ENCODE assay signal across 9 cellular contexts in genomic region chr6:12483712-12484111, GRCh38.
DNase-seq lines count a peak whose midpoint lies in the region; ATAC-seq and TF ChIP-seq lines count a peak whose summit lies in the region.
"Had no signal": no experiment of that assay in that cellular context is flagged by ENCODE, and none has a peak within 500 bp of the region (broad histone marks: within the 10 kb centered on the region; RNA-seq: fewer than 3 reads in every experiment).

No MANE protein-coding gene starts in this region.

- no peaks in the 10 kb centered on the region for H3K9me3 Mint-ChIP-seq in activated CD4-positive, alpha-beta T cell treated with anti-CD3 and anti-CD28 coated beads, Interleukin-2, amount 10 ng/mL, durations not matched to agents 7 days and 5 days
- no peaks in the 10 kb centered on the region for H3K9me3 Mint-ChIP-seq in effector memory CD8-positive, alpha-beta T cell

- H3K27me3 ChIP-seq in SJSA1 (replicated peaks), result no peaks in the 10 kb centered on the region
- H3K27me3 ChIP-seq in psoas muscle (ENCODE audit: insufficient read depth in 3 of 3, low read length in 2 of 3), result no peaks in the 10 kb centered on the region

- ATAC-seq in HG02870 (IDR thresholded peaks at IDR 0.05; ENCODE audit: unreplicated experiment) (peak; percentile 83), psoas muscle (no peak)
- no peak for ATAC-seq in effector memory CD8-positive, alpha-beta T cell (replicated peaks)

- H3K4me3 ChIP-seq in SJSA1 (no peak overlapping the region; the same call in 1 of the 2 replicates), psoas muscle (no peak overlapping the region)

- 60 to 71% (median 66%) methylated on average over 5 of the region's 5 CpGs for WGBS in psoas muscle, 3 donors

- peak overlapping the region; percentile 26 for H3K4me3 Mint-ChIP-seq in activated CD4-positive, alpha-beta T cell treated with anti-CD3 and anti-CD28 coated beads, Interleukin-2, amount 10 ng/mL, durations not matched to agents 7 days and 5 days
- peak overlapping the region in 1 of 2 donors; percentile 30 for H3K4me3 Mint-ChIP-seq in effector memory CD8-positive, alpha-beta T cell

- POLR2A ChIA-PET in activated CD4-positive, alpha-beta T cell treated with anti-CD3 and anti-CD28 coated beads, Interleukin-2, amount 10 ng/mL, durations not matched to agents 7 days and 5 days (lab: Charles Lee), result no interaction called here

- no peaks in the 10 kb centered on the region for H3K9me3 ChIP-seq in SJSA1 (replicated peaks)
- H3K9me3 ChIP-seq in psoas muscle, result no peaks in the 10 kb centered on the region

- H3K36me3 Mint-ChIP-seq in activated CD4-positive, alpha-beta T cell treated with anti-CD3 and anti-CD28 coated beads, Interleukin-2, amount 10 ng/mL, durations not matched to agents 7 days and 5 days (ENCODE audit: low read depth), result no peaks in the 10 kb centered on the region
- H3K36me3 Mint-ChIP-seq in effector memory CD8-positive, alpha-beta T cell (ENCODE audit: insufficient read depth), result no peaks in the 10 kb centered on the region

- peaks cover 52% of the 10 kb centered on the region for H3K4me1 ChIP-seq in SJSA1 (replicated peaks)
- no peaks in the 10 kb centered on the region for H3K4me1 ChIP-seq in psoas muscle

- H3K27ac ChIP-seq in SJSA1, result peak overlapping the region; percentile 64
- no peak overlapping the region for H3K27ac ChIP-seq in psoas muscle
- H3K27ac ChIP-seq: C4-2B had no signal

- no peak for DNase-seq in activated CD4-positive, alpha-beta T cell treated with anti-CD3 and anti-CD28 coated beads, Interleukin-2, amount 10 ng/mL, durations not matched to agents 7 days and 5 days
- no peak for DNase-seq in activated CD4-positive, alpha-beta T cell treated with anti-CD3 and anti-CD28 coated beads for 4 hours
- peak; percentile 78 to 84 for DNase-seq in SJSA1 (ENCODE audit: low read depth in 1 of 2, low spot score in 2 of 2)
- peak; percentile 99 for DNase-seq in kidney tubule cell (ENCODE audit: low spot score)
- DNase-seq in psoas muscle, result no peak
- no peak for DNase-seq in effector memory CD8-positive, alpha-beta T cell
- DNase-seq in inferior parietal cortex (ENCODE audit: extremely low spot score), result no peak

- H3K36me3 ChIP-seq in SJSA1 (no peaks in the 10 kb centered on the region; the same call in 1 of the 2 replicates), psoas muscle (ENCODE audit: insufficient read depth in 1 of 2, low read depth in 1 of 2) (no peaks in the 10 kb centered on the region)

- intact Hi-C loops in psoas muscle (cut with DNase I), result no loop called here

- no peak overlapping the region for H3K27ac Mint-ChIP-seq in activated CD4-positive, alpha-beta T cell treated with anti-CD3 and anti-CD28 coated beads, Interleukin-2, amount 10 ng/mL, durations not matched to agents 7 days and 5 days
- no peak overlapping the region for H3K27ac Mint-ChIP-seq in effector memory CD8-positive, alpha-beta T cell

- peaks cover 6% of the 10 kb centered on the region for H3K27me3 Mint-ChIP-seq in activated CD4-positive, alpha-beta T cell treated with anti-CD3 and anti-CD28 coated beads, Interleukin-2, amount 10 ng/mL, durations not matched to agents 7 days and 5 days
- H3K27me3 Mint-ChIP-seq in effector memory CD8-positive, alpha-beta T cell, result no peaks in the 10 kb centered on the region

- no peak for TF ChIP-seq CTCF in psoas muscle (IDR thresholded peaks at IDR 0.05)

- CTCF ChIA-PET in activated CD4-positive, alpha-beta T cell treated with anti-CD3 and anti-CD28 coated beads, Interleukin-2, amount 10 ng/mL, durations not matched to agents 7 days and 5 days (lab: Charles Lee), result no interaction called here

- peaks cover 10% of the 10 kb centered on the region for H3K4me1 Mint-ChIP-seq in activated CD4-positive, alpha-beta T cell treated with anti-CD3 and anti-CD28 coated beads, Interleukin-2, amount 10 ng/mL, durations not matched to agents 7 days and 5 days
- H3K4me1 Mint-ChIP-seq in effector memory CD8-positive, alpha-beta T cell (ENCODE audit: low read depth in 2 of 2), result no peaks in the 10 kb centered on the region

Comparison
In these comparisons a context has a peak if more than half of its experiments do, and no peak if none do; other contexts are left out.
1. DNase-seq: peak in SJSA1 (2 of 2) and kidney tubule cell (single experiment); none in activated CD4-positive, alpha-beta T cell treated with anti-CD3 and anti-CD28 coated beads, Interleukin-2, amount 10 ng/mL, durations not matched to agents 7 days and 5 days (single experiment), activated CD4-positive, alpha-beta T cell treated with anti-CD3 and anti-CD28 coated beads for 4 hours (0 of 2), psoas muscle (0 of 2), effector memory CD8-positive, alpha-beta T cell (0 of 3) and inferior parietal cortex (single experiment).